Comparison of ENCODE assay signal across 8 cellular contexts in the genomic region with DNA sequence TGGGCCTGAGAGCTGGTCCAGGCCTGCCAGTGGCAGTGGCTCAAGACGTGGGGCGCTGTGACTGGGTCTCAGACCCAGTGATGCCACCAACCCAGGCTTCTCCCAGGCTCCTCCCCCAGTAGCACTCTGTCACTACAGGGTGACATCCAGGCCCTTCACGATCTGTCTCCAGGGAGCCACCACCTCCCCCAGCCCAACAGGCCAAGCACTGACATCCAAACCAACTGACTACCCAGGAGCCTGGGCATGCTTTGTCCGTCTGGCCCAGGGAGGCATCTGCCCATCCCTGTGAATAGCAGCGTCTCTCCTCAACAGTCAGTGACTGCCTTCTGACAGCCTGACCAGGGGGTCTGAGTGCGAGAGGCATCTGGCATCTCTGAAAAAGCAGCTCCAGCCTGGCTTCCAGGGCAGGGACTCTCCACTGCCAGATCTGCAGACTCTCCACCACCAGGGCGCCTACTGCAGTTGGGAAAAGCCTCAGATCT. TPM values are rescaled to one million over a fixed set of nuclear protein-coding genes. Genes with fewer than 3 reads are reported as not detected.
DNase-seq lines count a peak whose midpoint lies in the region; ATAC-seq lines count a peak whose summit lies in the region.

No MANE protein-coding gene starts in this region.

- H3K36me3 ChIP-seq in CD4-positive, CD25-positive, alpha-beta regulatory T cell (ENCODE audit: control insufficient read depth, insufficient read depth, low read length) = no peaks in the 10 kb centered on the region
- H3K36me3 ChIP-seq in endocrine pancreas (ENCODE audit: control insufficient read depth, insufficient read depth, low read length) (no peaks in the 10 kb centered on the region), neuronal stem cell (replicated peaks in 1 of 2; ENCODE audit: control insufficient read depth in 2 of 2, insufficient read depth in 2 of 2, low read length in 2 of 2) (no peaks in the 10 kb centered on the region)

- no peaks in the 10 kb centered on the region for H3K9me3 ChIP-seq in CD4-positive, CD25-positive, alpha-beta regulatory T cell (ENCODE audit: control insufficient read depth in 2 of 2, low read length in 2 of 2)
- no peaks in the 10 kb centered on the region for H3K9me3 ChIP-seq in endocrine pancreas (ENCODE audit: control insufficient read depth, low read length)
- H3K9me3 ChIP-seq in neuronal stem cell (replicated peaks in 1 of 2; ENCODE audit: control insufficient read depth in 2 of 2, insufficient read depth in 1 of 2, low read depth in 1 of 2, low read length in 2 of 2) = peaks cover 0 to 2% of the 10 kb centered on the region in 2 donors

- no peak overlapping the region for H3K4me2 ChIP-seq in neuronal stem cell (ENCODE audit: insufficient read depth, low read length, poor library complexity, severe bottlenecking)

- WGBS in neuronal stem cell (ENCODE audit: extremely low coverage in 2 of 2, insufficient read length in 2 of 2, insufficient replicate concordance in 1 of 2), 2 donors = no CpG with 5 or more reads among the region's 7 CpGs

- H3K27ac Mint-ChIP-seq in CD4-positive, CD25-positive, alpha-beta regulatory T cell = peak overlapping the region in 2 of 3 donors; percentile 90 to 92

- peak overlapping the region; percentile 58 for H2BK5ac ChIP-seq in neuronal stem cell (ENCODE audit: low read length)

- no peak overlapping the region for H3K23ac ChIP-seq in neuronal stem cell (ENCODE audit: low read depth, low read length, poor library complexity)

- no peak overlapping the region for H3K14ac ChIP-seq in neuronal stem cell (ENCODE audit: low read length)

- no peak overlapping the region for H2BK120ac ChIP-seq in neuronal stem cell (ENCODE audit: low read depth, low read length)

- H2BK12ac ChIP-seq in neuronal stem cell (ENCODE audit: low read length) = peak overlapping the region; percentile 11

- no peak overlapping the region for H3K4ac ChIP-seq in neuronal stem cell (ENCODE audit: low read length)

- peak overlapping the region; percentile 1 for H4K91ac ChIP-seq in neuronal stem cell (ENCODE audit: low read depth, low read length, poor library complexity)

- no peaks in the 10 kb centered on the region for H3K9me3 Mint-ChIP-seq in CD4-positive, CD25-positive, alpha-beta regulatory T cell

- H3K36me3 Mint-ChIP-seq in CD4-positive, CD25-positive, alpha-beta regulatory T cell = no peaks in the 10 kb centered on the region

- H4K8ac ChIP-seq in neuronal stem cell (ENCODE audit: low read depth, low read length) = no peak overlapping the region

- peak overlapping the region; percentile 81 for H3K27ac ChIP-seq in CD4-positive, CD25-positive, alpha-beta regulatory T cell (ENCODE audit: insufficient read depth, low read length, poor library complexity, severe bottlenecking)
- peak overlapping the region; percentile 99 for H3K27ac ChIP-seq in neuronal stem cell (replicated peaks; ENCODE audit: low read length)

- no peak for DNase-seq in CD4-positive, CD25-positive, alpha-beta regulatory T cell
- DNase-seq in NCI-H510A treated with DMSO at 0.1 percent for 48 hours (lab: John Stamatoyannopoulos, UW) = peak; percentile 82
- no peak for DNase-seq in neuronal stem cell (ENCODE audit: low spot score)
- DNase-seq in UCSD-AML1 (lab: John Stamatoyannopoulos, UW; ENCODE audit: unreplicated experiment) = no peak
- DNase-seq in DMS79 treated with DMSO at 0.1 percent for 48 hours (lab: John Stamatoyannopoulos, UW) = no peak

- H3K18ac ChIP-seq in neuronal stem cell (ENCODE audit: low read length) = peak overlapping the region; percentile 44

- H3K9ac ChIP-seq in endocrine pancreas (ENCODE audit: control insufficient read depth, insufficient read depth, low read length) (peak overlapping the region; percentile 73), neuronal stem cell (ENCODE audit: low read depth, low read length, poor library complexity) (no peak overlapping the region)

- H3K79me1 ChIP-seq in neuronal stem cell (ENCODE audit: low read depth, low read length) = no peaks in the 10 kb centered on the region

- peaks cover 0 to 17% (median 5%) of the 10 kb centered on the region in 4 donors for H3K4me1 Mint-ChIP-seq in CD4-positive, CD25-positive, alpha-beta regulatory T cell

- H3K27me3 Mint-ChIP-seq in CD4-positive, CD25-positive, alpha-beta regulatory T cell = no peaks in the 10 kb centered on the region

- peaks cover 15% of the 10 kb centered on the region for H3K4me1 ChIP-seq in CD4-positive, CD25-positive, alpha-beta regulatory T cell (ENCODE audit: control insufficient read depth, insufficient read depth, low read length, poor library complexity, severe bottlenecking)
- no peaks in the 10 kb centered on the region for H3K4me1 ChIP-seq in endocrine pancreas (ENCODE audit: control insufficient read depth, insufficient read depth, low read length)
- peaks cover 25 to 27% of the 10 kb centered on the region in 2 donors for H3K4me1 ChIP-seq in neuronal stem cell (ENCODE audit: control insufficient read depth in 2 of 2, insufficient read depth in 1 of 2, low read depth in 1 of 2, low read length in 2 of 2)

- peak overlapping the region; percentile 42 for H2BK15ac ChIP-seq in neuronal stem cell (ENCODE audit: low read length)

- no peak overlapping the region for H2AFZ ChIP-seq in neuronal stem cell (ENCODE audit: low read length)

- H2AK5ac ChIP-seq in neuronal stem cell (ENCODE audit: low read depth, low read length) = peak overlapping the region; percentile 26

- no peak overlapping the region for H3K4me3 ChIP-seq in CD4-positive, CD25-positive, alpha-beta regulatory T cell (ENCODE audit: low read depth, low read length)
- H3K4me3 ChIP-seq in endocrine pancreas (ENCODE audit: control insufficient read depth, insufficient read depth, low read length) (no peak overlapping the region), neuronal stem cell (ENCODE audit: low read length in 2 of 2) (no peak overlapping the region)

- no peak for ATAC-seq in CD4-positive, CD25-positive, alpha-beta regulatory T cell (ENCODE audit: low read depth in 2 of 2)
- no peak for ATAC-seq in HG03039 (IDR thresholded peaks at IDR 0.05; ENCODE audit: unreplicated experiment)
- no peak for ATAC-seq in GM18517 (IDR thresholded peaks at IDR 0.05; ENCODE audit: unreplicated experiment)

- no peaks in the 10 kb centered on the region for H3K27me3 ChIP-seq in CD4-positive, CD25-positive, alpha-beta regulatory T cell (ENCODE audit: control insufficient read depth, insufficient read depth, low read length)
- H3K27me3 ChIP-seq in endocrine pancreas (ENCODE audit: control insufficient read depth, insufficient read depth, low read length) (no peaks in the 10 kb centered on the region), neuronal stem cell (ENCODE audit: control insufficient read depth in 3 of 3, insufficient read depth in 3 of 3, low read depth in 1 of 3, low read length in 3 of 3) (peaks cover 0 to 2% (median 0%) of the 10 kb centered on the region in 3 experiments)

- peak overlapping the region; percentile 47 to 79 (median 68) for H3K4me3 Mint-ChIP-seq in CD4-positive, CD25-positive, alpha-beta regulatory T cell

RNA-seq across cellular contexts. Expression of a gene that starts 13.0 kb away (rescaled TPM):
- not detected for total RNA-seq in CD4-positive, CD25-positive, alpha-beta regulatory T cell
- polyA plus RNA-seq in CD4-positive, CD25-positive, alpha-beta regulatory T cell = not detected
- not detected for polyA plus RNA-seq in neuronal stem cell (2013, experiment 1 of 2)
- not detected for polyA plus RNA-seq in neuronal stem cell (2013, experiment 2 of 2)
